32 cellular contexts compared by ENCODE assay signal in the genomic region with DNA sequence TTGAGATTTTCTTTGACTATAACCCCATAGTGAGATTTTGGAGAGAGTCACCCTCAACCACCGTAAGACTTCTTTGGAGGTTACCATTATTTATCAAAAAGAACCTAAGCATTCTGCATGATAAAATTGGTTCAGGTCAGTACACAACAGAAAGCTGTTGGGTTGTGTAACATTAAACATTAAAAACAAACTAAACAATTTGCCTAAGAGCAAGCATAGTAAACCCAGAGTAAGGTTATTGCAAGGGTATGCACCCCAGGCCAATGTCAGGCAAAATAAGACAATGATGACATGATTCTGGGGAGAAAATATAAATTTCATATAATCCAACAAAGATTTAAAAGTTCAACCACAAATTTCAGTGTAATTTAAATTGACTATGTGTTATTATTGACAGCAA.
"Had no signal": no experiment of that assay in that cellular context is flagged by ENCODE, and none has a peak within 500 bp of the region (broad histone marks: within the 10 kb centered on the region; RNA-seq: fewer than 3 reads in every experiment).

No MANE protein-coding gene starts in this region.

- H3K27ac ChIP-seq: adrenal gland, ascending aorta, body of pancreas, brain microvascular endothelial cell, breast epithelium, cardiac muscle cell had no signal

- H3K9me3 ChIP-seq: adrenal gland, ascending aorta, body of pancreas, breast epithelium had no signal

- ATAC-seq: activated naive CD4-positive, alpha-beta T cell treated with anti-CD3 and anti-CD28 coated beads, Interleukin-2, amount 50 U/mL, for 72 hours; activated naive CD8-positive, alpha-beta T cell treated with anti-CD3 and anti-CD28 coated beads, Interleukin-2, amount 50 U/mL, for 24 hours; activated T-cell treated with anti-CD3 and anti-CD28 coated beads, Interleukin-2, amount 50 U/mL, for 4 hours; activated T-cell treated with anti-CD3 and anti-CD28 coated beads, Interleukin-2, amount 50 U/mL, for 72 hours; activated T-helper 17 cell treated with anti-CD3 and anti-CD28 coated beads, Interleukin-2, amount 50 U/mL, for 72 hours; body of pancreas had no signal

- H3K4me3 ChIP-seq: adrenal gland, ascending aorta, body of pancreas, breast epithelium, cardiac muscle cell had no signal

- DNase-seq: activated effector memory CD4-positive, alpha-beta T cell treated with anti-CD3 and anti-CD28 coated beads, Interleukin-2, amount 50 U/mL, for 16 hours; activated effector memory CD4-positive, alpha-beta T cell treated with Interleukin-2 at 50 U/mL for 16 hours; activated gamma-delta T cell; activated gamma-delta T cell treated with Interleukin-2 at 50 U/mL for 16 hours; activated naive CD4-positive, alpha-beta T cell; activated naive CD4-positive, alpha-beta T cell treated with anti-CD3 and anti-CD28 coated beads for 36 hours; activated naive CD4-positive, alpha-beta T cell treated with anti-CD3 and anti-CD28 coated beads, Interleukin-2, amount 10 ng/mL, durations not matched to agents 7 days and 5 days; activated naive CD4-positive, alpha-beta T cell treated with anti-CD3 and anti-CD28 coated beads, Interleukin-2, amount 50 U/mL, for 16 hours; activated naive CD4-positive, alpha-beta T cell treated with Interleukin-2 at 50 U/mL for 16 hours; activated naive CD8-positive, alpha-beta T cell treated with anti-CD3 and anti-CD28 coated beads for 36 hours; activated naive CD8-positive, alpha-beta T cell treated with anti-CD3 and anti-CD28 coated beads, Interleukin-2, amount 10 ng/mL, durations not matched to agents 7 days and 5 days; activated naive CD8-positive, alpha-beta T cell treated with anti-CD3 and anti-CD28 coated beads, Interleukin-2, amount 50 U/mL, for 24 hours; activated T-cell treated with anti-CD3 and anti-CD28 coated beads, Interleukin-2, amount 50 U/mL, for 1 hour; activated T-cell treated with anti-CD3 and anti-CD28 coated beads, Interleukin-2, amount 50 U/mL, for 24 hours; activated T-cell treated with anti-CD3 and anti-CD28 coated beads, Interleukin-2, amount 50 U/mL, for 4 hours; activated T-cell treated with anti-CD3 and anti-CD28 coated beads, Interleukin-2, amount 50 U/mL, for 48 hours; activated T-cell treated with anti-CD3 and anti-CD28 coated beads, Interleukin-2, amount 50 U/mL, for 72 hours; adrenal gland; amniotic stem cell; anterior cingulate cortex; aorta; body of pancreas; brain microvascular endothelial cell; caudate nucleus; central memory CD4-positive, alpha-beta T cell; cerebellar nuclear complex had no signal

- FAIRE-seq: bronchial epithelial cell had no signal

- H3K4me1 ChIP-seq: adrenal gland, ascending aorta, body of pancreas, breast epithelium had no signal

- H3K27me3 ChIP-seq: adrenal gland, ascending aorta, body of pancreas, brain microvascular endothelial cell, breast epithelium, cardiac muscle cell had no signal

- H3K36me3 ChIP-seq: adrenal gland, ascending aorta, brain microvascular endothelial cell, breast epithelium, cardiac muscle cell had no signal
